In genomic region chr7:20786779-20787651, GRCh38 we compare ENCODE assay signal across 1 cellular context.
A peak's percentile ranks its signal among the peaks of the same experiment; 100 is the strongest.
TF ChIP-seq lines count a peak whose summit lies in the region.

TSS of gene SP8 (minus strand) at chr7:20786886. CDS start at chr7:20786798, 88 bp downstream.

TF ChIP-seq in K562, 482 proteins besides CTCF, POLR2A, EP300 and RAD21 (continued from another document and continues in another):
- TF ChIP-seq YY1 (IDR thresholded peaks at IDR 0.05; ENCODE audit: borderline replicate concordance in 1 of 3, control insufficient read depth in 1 of 3, extremely low read depth in 1 of 3, insufficient read depth in 3 of 3, insufficient read length in 1 of 3, insufficient replicate concordance in 2 of 3, low read depth in 1 of 3, low read length in 2 of 3) (no peak), PCBP2 (IDR thresholded peaks at IDR 0.05; ENCODE audit: low read depth, low read length, poor library complexity, severe bottlenecking) (no peak), CTCFL (IDR thresholded peaks at IDR 0.05; ENCODE audit: borderline replicate concordance, insufficient read depth, low read depth, low read length, poor library complexity, severe bottlenecking) (no peak), CBX3 (IDR thresholded peaks at IDR 0.05; ENCODE audit: borderline replicate concordance in 1 of 2, low read length in 2 of 2) (peak in 1 of 2 experiments; percentile 23; a peak in 1 of 3 replicates), ELF4 (CRISPR knock-in tag; IDR thresholded peaks at IDR 0.05) (peak; percentile 95), NR2C2 (CRISPR knock-in tag; IDR thresholded peaks at IDR 0.05) (no peak), NR2C2 (tag; IDR thresholded peaks at IDR 0.05) (peak; percentile 65), ZBTB17 (CRISPR knock-in tag; IDR thresholded peaks at IDR 0.05) (no peak), TEAD1 (CRISPR knock-in tag; IDR thresholded peaks at IDR 0.05) (no peak), ATF4 (CRISPR knock-in tag; IDR thresholded peaks at IDR 0.05) (no peak), RERE (CRISPR knock-in tag; IDR thresholded peaks at IDR 0.05; ENCODE audit: borderline replicate concordance) (no peak), BCLAF1 (IDR thresholded peaks at IDR 0.05; ENCODE audit: borderline replicate concordance in 1 of 2, control insufficient read depth in 1 of 2, low read depth in 2 of 2, low read length in 1 of 2) (no peak), KDM5B (IDR thresholded peaks at IDR 0.05; ENCODE audit: insufficient replicate concordance, low read depth, low read length) (no peak), SMAD4 (CRISPR knock-in tag; conservative IDR thresholded peaks at IDR 0.05) (0 out of 2 replicates have a peak, but pooled peaks have one; percentile 36), MTF1 (CRISPR knock-in tag; IDR thresholded peaks at IDR 0.05; ENCODE audit: borderline replicate concordance) (no peak), SMAD3 (CRISPR knock-in tag; conservative IDR thresholded peaks at IDR 0.05) (no peak), EGR1 (conservative IDR thresholded peaks at IDR 0.05) (peak; percentile 92), FOXP1 (CRISPR knock-in tag; IDR thresholded peaks at IDR 0.05) (peak; percentile 32; the same call in 1 of the 2 replicates), ZNF717 (CRISPR knock-in tag; IDR thresholded peaks at IDR 0.05) (no peak), SMARCB1 (IDR thresholded peaks at IDR 0.05; ENCODE audit: insufficient read length, low read depth) (no peak), RFX5 (IDR thresholded peaks at IDR 0.05; ENCODE audit: low read depth, low read length) (no peak), NCOR1 (IDR thresholded peaks at IDR 0.05) (0 out of 2 replicates have a peak, but pooled peaks have one; percentile 24), ZBTB34 (CRISPR knock-in tag; IDR thresholded peaks at IDR 0.05) (no peak), GABPB1 (CRISPR knock-in tag; IDR thresholded peaks at IDR 0.05) (no peak; the same call in 1 of the 2 replicates), MXI1 (IDR thresholded peaks at IDR 0.05; ENCODE audit: low read depth, low read length) (no peak), MAFF (IDR thresholded peaks at IDR 0.05; ENCODE audit: low read length) (no peak), ZNF75A (CRISPR knock-in tag; IDR thresholded peaks at IDR 0.05) (no peak), ARNT (IDR thresholded peaks at IDR 0.05) (0 out of 4 replicates have a peak, but pooled peaks of 1 of the 2 experiments have one; percentile 57), C11orf30 (IDR thresholded peaks at IDR 0.05; ENCODE audit: low read depth) (peak; percentile 61), STAT5A (IDR thresholded peaks at IDR 0.05; ENCODE audit: borderline replicate concordance, low read length) (no peak), ZNF644 (tag; IDR thresholded peaks at IDR 0.05; ENCODE audit: low read depth) (no peak), E2F8 (IDR thresholded peaks at IDR 0.05; ENCODE audit: low read depth, partially characterized antibody) (peak; percentile 15), HSF4 (CRISPR knock-in tag; IDR thresholded peaks at IDR 0.05; ENCODE audit: borderline replicate concordance) (no peak), MITF (IDR thresholded peaks at IDR 0.05) (no peak), ZSCAN32 (CRISPR knock-in tag; IDR thresholded peaks at IDR 0.05) (no peak), HMG20A (CRISPR knock-in tag; conservative IDR thresholded peaks at IDR 0.05) (no peak), HBP1 (CRISPR knock-in tag; IDR thresholded peaks at IDR 0.05) (peak; percentile 74; the same call in 1 of the 2 replicates), ZBTB43 (CRISPR knock-in tag; IDR thresholded peaks at IDR 0.05) (peak; percentile 55; the same call in 1 of the 2 replicates), SLC30A9 (CRISPR knock-in tag; IDR thresholded peaks at IDR 0.05) (no peak), ZNF511 (CRISPR knock-in tag; IDR thresholded peaks at IDR 0.05) (no peak), ATF1 (CRISPR knock-in tag; IDR thresholded peaks at IDR 0.05) (no peak), ATF1 (tag; IDR thresholded peaks at IDR 0.05) (peak; percentile 93)
